ENCODE assay signal across 15 cellular contexts in the genomic region with DNA sequence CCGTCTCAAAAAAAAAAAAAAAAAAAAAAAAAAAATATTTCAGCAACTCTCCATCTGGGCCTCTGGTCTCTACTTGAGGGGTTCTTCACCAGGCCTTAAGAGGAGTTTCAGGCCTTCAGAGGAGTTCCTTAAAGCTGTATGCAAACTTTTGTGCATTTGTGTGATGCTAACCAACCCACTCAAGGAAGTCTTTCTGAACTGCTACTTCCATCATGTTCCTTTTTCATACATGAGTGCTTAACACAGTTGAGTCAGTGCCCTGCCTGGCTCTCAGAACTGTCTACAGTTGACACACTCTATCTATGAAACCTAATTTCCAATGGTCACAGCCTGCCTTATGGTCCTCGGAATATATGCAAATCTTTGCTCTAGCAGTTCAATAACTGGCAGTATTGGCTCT.
DNase-seq lines count a peak whose midpoint lies in the region; ATAC-seq, FAIRE-seq and TF ChIP-seq lines count a peak whose summit lies in the region.
"Had no signal": no experiment of that assay in that cellular context is flagged by ENCODE, and none has a peak within 500 bp of the region (broad histone marks: within the 10 kb centered on the region; RNA-seq: fewer than 3 reads in every experiment).

No MANE protein-coding gene starts in this region.

- H3K27me3 ChIP-seq in trophoblast cell (ENCODE audit: insufficient read depth, low read length) (no peaks in the 10 kb centered on the region), mesenchymal stem cell (ENCODE audit: control insufficient read depth in 1 of 2, insufficient read depth in 1 of 2, low read length in 2 of 2) (no peaks in the 10 kb centered on the region)
- H3K27me3 ChIP-seq: brain microvascular endothelial cell had no signal

- H2BK120ac ChIP-seq in trophoblast cell (ENCODE audit: insufficient read depth, low read length, poor library complexity), result no peak overlapping the region
- H2BK120ac ChIP-seq in mesenchymal stem cell (ENCODE audit: low read depth, low read length), result no peak overlapping the region

- TF ChIP-seq CTCF in OCI-LY7 (conservative IDR thresholded peaks at IDR 0.05; ENCODE audit: low read length), result no peak
- no peak for TF ChIP-seq CTCF in D721Med (IDR thresholded peaks at IDR 0.05; ENCODE audit: insufficient read depth, missing control alignments)

- H3K79me1 ChIP-seq in trophoblast cell (ENCODE audit: low read length), result peaks cover 12% of the 10 kb centered on the region
- no peaks in the 10 kb centered on the region for H3K79me1 ChIP-seq in mesenchymal stem cell (replicated peaks; ENCODE audit: low read length, poor library complexity, severe bottlenecking)

- DNase-seq in GM12892 (ENCODE audit: insufficient read length) (no peak), OCI-LY7 (ENCODE audit: low spot score) (peak; percentile 47), trophoblast cell (no peak), nucleus accumbens (lab: John Stamatoyannopoulos, UW) (no peak), D721Med (ENCODE audit: insufficient read length, low spot score) (no peak), mesenchymal stem cell (no peak)
- DNase-seq: activated T-cell treated with anti-CD3 and anti-CD28 coated beads, Interleukin-2, amount 50 U/mL, for 1 hour; BE2C; brain microvascular endothelial cell; erythroblast; NCI-H1105 treated with DMSO at 0.1 percent for 48 hours; PC-9; stimulated activated naive CD8-positive, alpha-beta T cell treated with anti-CD3 and anti-CD28 coated beads, Interleukin-15, Interleukin-2, amounts not matched to agents 100 U/mL and 50 U/mL, for 24 hours had no signal

- H3K23ac ChIP-seq in trophoblast cell (ENCODE audit: low read length) (no peak overlapping the region), mesenchymal stem cell (ENCODE audit: low read length in 2 of 2) (no peak overlapping the region)

- H2BK12ac ChIP-seq in trophoblast cell (ENCODE audit: low read length) (no peak overlapping the region), mesenchymal stem cell (ENCODE audit: low read length in 2 of 2) (no peak overlapping the region)

- peak; percentile 36 for ATAC-seq in GM21390 (IDR thresholded peaks at IDR 0.05; ENCODE audit: unreplicated experiment)
- ATAC-seq in HG03066 (IDR thresholded peaks at IDR 0.05; ENCODE audit: low read depth, unreplicated experiment), result peak; percentile 27
- ATAC-seq: stimulated activated naive CD8-positive, alpha-beta T cell treated with anti-CD3 and anti-CD28 coated beads, Interleukin-15, Interleukin-2, amounts not matched to agents 100 U/mL and 50 U/mL, for 24 hours had no signal

- H3K4ac ChIP-seq in trophoblast cell (ENCODE audit: low read depth, low read length), result no peak overlapping the region
- no peak overlapping the region for H3K4ac ChIP-seq in mesenchymal stem cell (ENCODE audit: low read depth in 1 of 2, low read length in 2 of 2)

- H3K27ac ChIP-seq in OCI-LY7 (ENCODE audit: low read depth, low read length, poor library complexity, severe bottlenecking) (no peak overlapping the region), trophoblast cell (ENCODE audit: low read depth, low read length) (no peak overlapping the region), mesenchymal stem cell (ENCODE audit: low read length, poor library complexity, severe bottlenecking) (no peak overlapping the region)
- H3K27ac ChIP-seq: brain microvascular endothelial cell, PC-9 had no signal

- H3K9ac ChIP-seq in trophoblast cell (ENCODE audit: low read length), result no peak overlapping the region
- no peak overlapping the region for H3K9ac ChIP-seq in mesenchymal stem cell (ENCODE audit: low read length)

- no peaks in the 10 kb centered on the region for H4K20me1 ChIP-seq in OCI-LY7 (ENCODE audit: insufficient read depth, low read length)

- no peak overlapping the region for H4K12ac ChIP-seq in trophoblast cell (ENCODE audit: low read depth, low read length)

- WGBS in trophoblast cell (ENCODE audit: extremely low coverage, insufficient coverage, insufficient read length), result no CpG with 5 or more reads among the region's 2 CpGs
- WGBS in mesenchymal stem cell, result 92% methylated on average over 1 of the region's 2 CpGs

- no peaks in the 10 kb centered on the region for H3K9me2 ChIP-seq in OCI-LY7 (ENCODE audit: insufficient read depth, low read length)

- H3K79me2 ChIP-seq in OCI-LY7 (ENCODE audit: insufficient read depth, low read depth, low read length), result no peaks in the 10 kb centered on the region
- no peaks in the 10 kb centered on the region for H3K79me2 ChIP-seq in trophoblast cell (ENCODE audit: control insufficient read depth, insufficient read depth, low read length, poor library complexity)

- H3K4me3 ChIP-seq in OCI-LY7 (ENCODE audit: low read depth, low read length, poor library complexity, severe bottlenecking), result no peak overlapping the region
- H3K4me3 ChIP-seq in trophoblast cell (ENCODE audit: low read depth, low read length), result no peak overlapping the region
- no peak overlapping the region for H3K4me3 ChIP-seq in mesenchymal stem cell (ENCODE audit: insufficient read depth in 1 of 2, low read depth in 1 of 2, low read length in 2 of 2)
- H3K4me3 ChIP-seq: PC-9 had no signal

- no peaks in the 10 kb centered on the region for H3K9me3 ChIP-seq in OCI-LY7 (ENCODE audit: low read length)
- H3K9me3 ChIP-seq in trophoblast cell (ENCODE audit: insufficient read depth, low read depth, low read length), result no peaks in the 10 kb centered on the region
- no peaks in the 10 kb centered on the region for H3K9me3 ChIP-seq in mesenchymal stem cell (ENCODE audit: control insufficient read depth, low read length)
- H3K9me3 ChIP-seq: BE2C had no signal

- POLR2A ChIA-PET in OCI-LY7 (lab: Charles Lee), result interaction anchor here (0.5 to 1.2 kb wide), 4 partner anchors 34 to 560 kb away, joined by 3 to 6 read pairs (median 4); no protein-coding TSS in a partner anchor

- TF ChIP-seq POLR2A in GM12892 (IDR thresholded peaks at IDR 0.05; ENCODE audit: low read depth, low read length), result peak; percentile 51

- H3K4me2 ChIP-seq in OCI-LY7 (ENCODE audit: low read length) (peak overlapping the region; percentile 30), trophoblast cell (ENCODE audit: low read length) (no peak overlapping the region), mesenchymal stem cell (ENCODE audit: low read length, poor library complexity, severe bottlenecking) (no peak overlapping the region)
- H3K4me2 ChIP-seq: PC-9 had no signal

- H2AK5ac ChIP-seq in trophoblast cell (ENCODE audit: low read length), result no peak overlapping the region
- H2AK5ac ChIP-seq in mesenchymal stem cell (ENCODE audit: low read length, severe bottlenecking), result no peak overlapping the region

- CTCF ChIA-PET in OCI-LY7 (lab: Charles Lee; ENCODE audit: unreplicated experiment), result no interaction called here

- no peak overlapping the region for H2BK5ac ChIP-seq in trophoblast cell (ENCODE audit: low read depth, low read length, poor library complexity)
- H2BK5ac ChIP-seq in mesenchymal stem cell (ENCODE audit: low read depth, low read length, poor library complexity, severe bottlenecking), result no peak overlapping the region

- intact Hi-C loops in OCI-LY7 (cut with micrococcal nuclease; ENCODE audit: unreplicated experiment), result no loop called here

- FAIRE-seq in GM12892 (lab: Jason Lieb, UNC) (peak; percentile 76), D721Med (lab: Jason Lieb, UNC) (no peak)

- H2AFZ ChIP-seq in OCI-LY7 (ENCODE audit: low read length) (peak overlapping the region; percentile 65; the same call in 1 of the 2 replicates), trophoblast cell (ENCODE audit: insufficient read depth, low read length, poor library complexity) (no peak overlapping the region), mesenchymal stem cell (ENCODE audit: low read depth, low read length) (no peak overlapping the region)
- H2AFZ ChIP-seq: PC-9 had no signal

- no peaks in the 10 kb centered on the region for H3K36me3 ChIP-seq in OCI-LY7 (ENCODE audit: insufficient read depth, low read length)
- no peaks in the 10 kb centered on the region for H3K36me3 ChIP-seq in trophoblast cell (ENCODE audit: control insufficient read depth in 1 of 2, insufficient read depth in 2 of 2, low read length in 2 of 2)
- H3K36me3 ChIP-seq in mesenchymal stem cell (ENCODE audit: control insufficient read depth in 1 of 2, insufficient read depth in 2 of 2, low read depth in 1 of 2, low read length in 2 of 2), result no peaks in the 10 kb centered on the region
- H3K36me3 ChIP-seq: BE2C, brain microvascular endothelial cell had no signal

- no peak overlapping the region for H4K91ac ChIP-seq in trophoblast cell (ENCODE audit: low read depth, low read length)
- H4K91ac ChIP-seq in mesenchymal stem cell (ENCODE audit: low read length), result no peak overlapping the region

- H4K8ac ChIP-seq in trophoblast cell (ENCODE audit: low read depth, low read length) (no peak overlapping the region), mesenchymal stem cell (ENCODE audit: low read length) (no peak overlapping the region)

- H3K4me1 ChIP-seq in OCI-LY7 (ENCODE audit: insufficient read depth, low read length, poor library complexity, severe bottlenecking) (peaks cover 58% of the 10 kb centered on the region), trophoblast cell (ENCODE audit: control insufficient read depth in 1 of 2, insufficient read depth in 2 of 2, low read length in 2 of 2) (peaks cover 4 to 6% of the 10 kb centered on the region in 2 experiments), mesenchymal stem cell (ENCODE audit: control insufficient read depth, insufficient read depth, low read depth, low read length) (no peaks in the 10 kb centered on the region)
- H3K4me1 ChIP-seq: BE2C had no signal

- no TSS peak for BruUV-seq in OCI-LY7 (replicated peaks; lab: Mats Ljungman, UMichigan)

- H2BK15ac ChIP-seq in mesenchymal stem cell (ENCODE audit: low read depth, poor library complexity, severe bottlenecking), result no peak overlapping the region

- H3K14ac ChIP-seq in trophoblast cell (ENCODE audit: low read length) (no peak overlapping the region), mesenchymal stem cell (ENCODE audit: low read length in 2 of 2) (no peak overlapping the region)

- no peak overlapping the region for H3K18ac ChIP-seq in trophoblast cell (ENCODE audit: low read length)
- H3K18ac ChIP-seq in mesenchymal stem cell (ENCODE audit: low read depth in 1 of 2, low read length in 2 of 2), result no peak overlapping the region
